ENCODE assay signal across 9 cellular contexts in genomic region chr9:132849168-132849831, GRCh38. TPM values are rescaled to one million over a fixed set of nuclear protein-coding genes. Genes with fewer than 3 reads are reported as not detected.
A peak's percentile ranks its signal among the peaks of the same experiment; 100 is the strongest.
DNase-seq lines count a peak whose midpoint lies in the region; ATAC-seq and TF ChIP-seq lines count a peak whose summit lies in the region.
"Had no signal": no experiment of that assay in that cellular context is flagged by ENCODE, and none has a peak within 500 bp of the region (broad histone marks: within the 10 kb centered on the region; RNA-seq: fewer than 3 reads in every experiment).

No MANE protein-coding gene starts in this region.

- peak overlapping the region; percentile 96 for H3K4me2 ChIP-seq in OCI-LY3 (ENCODE audit: low read length)
- H3K4me2 ChIP-seq: smooth muscle cell had no signal

- intact Hi-C loops in dorsolateral prefrontal cortex (cut with DNase I), result no loop called here

- H2AFZ ChIP-seq in OCI-LY3 (ENCODE audit: low read depth, low read length), result peak overlapping the region; percentile 82

- H3K36me3 Mint-ChIP-seq in naive thymus-derived CD8-positive, alpha-beta T cell, result no peaks in the 10 kb centered on the region
- H3K36me3 Mint-ChIP-seq in natural killer cell treated with Interleukin-12 subunit alpha and Interleukin-12 subunit beta and Interleukin-15 and Interleukin-18, amount 100 ng/mL, for 72 hours, result no peaks in the 10 kb centered on the region

- peaks cover 3 to 25% (median 17%) of the 10 kb centered on the region in 4 donors for H3K4me1 Mint-ChIP-seq in naive thymus-derived CD8-positive, alpha-beta T cell
- H3K4me1 Mint-ChIP-seq in natural killer cell treated with Interleukin-12 subunit alpha and Interleukin-12 subunit beta and Interleukin-15 and Interleukin-18, amount 100 ng/mL, for 72 hours (ENCODE audit: low read depth in 2 of 2), result no peaks in the 10 kb centered on the region

- peak; percentile 32 to 51 for ATAC-seq in activated CD4-positive, CD25-positive, alpha-beta regulatory T cell treated with anti-CD3 and anti-CD28 coated beads, Interleukin-2, amount 50 U/mL, for 24 hours
- ATAC-seq in naive thymus-derived CD8-positive, alpha-beta T cell, result peak; percentile 45 to 56
- ATAC-seq in natural killer cell treated with Interleukin-12 subunit alpha and Interleukin-12 subunit beta and Interleukin-15 and Interleukin-18, amount 100 ng/mL, for 72 hours, result no peak
- no peak for ATAC-seq in GM18868 (IDR thresholded peaks at IDR 0.05; ENCODE audit: unreplicated experiment)

- peak overlapping the region in 9 of 10 donors; percentile 26 to 88 (median 79) for H3K27ac Mint-ChIP-seq in naive thymus-derived CD8-positive, alpha-beta T cell
- H3K27ac Mint-ChIP-seq in natural killer cell treated with Interleukin-12 subunit alpha and Interleukin-12 subunit beta and Interleukin-15 and Interleukin-18, amount 100 ng/mL, for 72 hours, result no peak overlapping the region

- H3K9me3 Mint-ChIP-seq in naive thymus-derived CD8-positive, alpha-beta T cell, result no peaks in the 10 kb centered on the region
- no peaks in the 10 kb centered on the region for H3K9me3 Mint-ChIP-seq in natural killer cell treated with Interleukin-12 subunit alpha and Interleukin-12 subunit beta and Interleukin-15 and Interleukin-18, amount 100 ng/mL, for 72 hours

- peak overlapping the region in 9 of 10 donors; percentile 36 to 71 (median 49) for H3K4me3 Mint-ChIP-seq in naive thymus-derived CD8-positive, alpha-beta T cell
- H3K4me3 Mint-ChIP-seq in natural killer cell treated with Interleukin-12 subunit alpha and Interleukin-12 subunit beta and Interleukin-15 and Interleukin-18, amount 100 ng/mL, for 72 hours, result no peak overlapping the region

- POLR2A ChIA-PET in naive thymus-derived CD8-positive, alpha-beta T cell (lab: Charles Lee), result no interaction called here

- no peaks in the 10 kb centered on the region for H3K9me3 ChIP-seq in OCI-LY3 (ENCODE audit: insufficient read depth, low read length)

- H4K20me1 ChIP-seq in OCI-LY3 (ENCODE audit: insufficient read depth, low read length), result no peaks in the 10 kb centered on the region

- H3K9ac ChIP-seq in OCI-LY3 (ENCODE audit: low read length), result peak overlapping the region; percentile 71

- H3K27me3 Mint-ChIP-seq in naive thymus-derived CD8-positive, alpha-beta T cell, result peaks cover 0 to 2% (median 0%) of the 10 kb centered on the region in 5 donors
- H3K27me3 Mint-ChIP-seq in natural killer cell treated with Interleukin-12 subunit alpha and Interleukin-12 subunit beta and Interleukin-15 and Interleukin-18, amount 100 ng/mL, for 72 hours, result peaks cover 0 to 7% of the 10 kb centered on the region in 2 donors

- H3K4me3 ChIP-seq in OCI-LY3 (ENCODE audit: low read length) (peak overlapping the region; percentile 72), dorsolateral prefrontal cortex (peak overlapping the region in 35 of 59 donors; percentile 3 to 55 (median 23))
- H3K4me3 ChIP-seq: smooth muscle cell had no signal

- no peak for DNase-seq in activated CD4-positive, CD25-positive, alpha-beta regulatory T cell (lab: John Stamatoyannopoulos, UW)
- DNase-seq in dorsolateral prefrontal cortex (peak in 2 of 10 donors; percentile 35 to 60), SKM-1 (lab: John Stamatoyannopoulos, UW; ENCODE audit: unreplicated experiment) (no peak)
- peak in 2 of 10 donors; percentile 1 to 23 for DNase-seq in naive thymus-derived CD8-positive, alpha-beta T cell
- DNase-seq in natural killer cell treated with Interleukin-12 subunit alpha and Interleukin-12 subunit beta and Interleukin-15 and Interleukin-18, amount 100 ng/mL, for 72 hours (ENCODE audit: low spot score), result no peak

- no peaks in the 10 kb centered on the region for H3K79me2 ChIP-seq in OCI-LY3 (ENCODE audit: low read length)

- H3K27ac ChIP-seq in OCI-LY3 (ENCODE audit: low read length) (peak overlapping the region; percentile 61), dorsolateral prefrontal cortex (peak overlapping the region in 10 of 59 donors; percentile 1 to 65 (median 29))

- TF ChIP-seq CTCF in OCI-LY3 (IDR thresholded peaks at IDR 0.05; ENCODE audit: low read depth, low read length) (no peak), dorsolateral prefrontal cortex (IDR thresholded peaks at IDR 0.05 in 54 of 56, conservative IDR thresholded peaks at IDR 0.05 in 2 of 56; ENCODE audit: low read depth in 1 of 56, partially characterized antibody in 56 of 56) (no peak)

- peaks cover 21% of the 10 kb centered on the region for H3K4me1 ChIP-seq in OCI-LY3 (ENCODE audit: low read length)

- H3K27me3 ChIP-seq in OCI-LY3 (ENCODE audit: low read depth, low read length) (no peaks in the 10 kb centered on the region), dorsolateral prefrontal cortex (no peaks in the 10 kb centered on the region)

- no peaks in the 10 kb centered on the region for H3K36me3 ChIP-seq in OCI-LY3 (replicated peaks; ENCODE audit: low read depth, low read length)

RNA-seq across cellular contexts. Expression of gene AK8, which starts 28.8 kb away (rescaled TPM):
- 10 to 100 TPM in 1 of 120 experiments, 1 to 10 TPM in 117, under 1 TPM in 2; 0.77 to 10.6 (median 3.3) TPM for total RNA-seq in dorsolateral prefrontal cortex
- not detected for total RNA-seq in naive thymus-derived CD8-positive, alpha-beta T cell
- polyA plus RNA-seq in naive thymus-derived CD8-positive, alpha-beta T cell, result under 1 TPM in 1 of 3 donors, not detected in 2; 0.14 TPM
- total RNA-seq in natural killer cell treated with Interleukin-12 subunit alpha and Interleukin-12 subunit beta and Interleukin-15 and Interleukin-18, amount 100 ng/mL, for 72 hours, result not detected

RNA-seq across cellular contexts. Expression of gene SPACA9, which starts 29.4 kb away (rescaled TPM):
- 10 to 100 TPM in 117 of 120 experiments, 1 to 10 TPM in 3; 8.1 to 22.3 (median 14.5) TPM for total RNA-seq in dorsolateral prefrontal cortex
- total RNA-seq in naive thymus-derived CD8-positive, alpha-beta T cell, result 1 to 10 TPM; 1.9 to 2.2 TPM
- 1 to 10 TPM; 2.3 to 3.1 (median 2.4) TPM for polyA plus RNA-seq in naive thymus-derived CD8-positive, alpha-beta T cell
- 1 to 10 TPM in 1 of 2 donors, under 1 TPM in 1; 0.71 to 1.0 TPM for total RNA-seq in natural killer cell treated with Interleukin-12 subunit alpha and Interleukin-12 subunit beta and Interleukin-15 and Interleukin-18, amount 100 ng/mL, for 72 hours

Comparison
In these comparisons a context has a peak if more than half of its experiments do, and no peak if none do; other contexts are left out.
1. ATAC-seq: peak in activated CD4-positive, CD25-positive, alpha-beta regulatory T cell treated with anti-CD3 and anti-CD28 coated beads, Interleukin-2, amount 50 U/mL, for 24 hours (2 of 2) and naive thymus-derived CD8-positive, alpha-beta T cell (2 of 2); none in natural killer cell treated with Interleukin-12 subunit alpha and Interleukin-12 subunit beta and Interleukin-15 and Interleukin-18, amount 100 ng/mL, for 72 hours (0 of 2) and GM18868 (single experiment).
2. H3K27ac Mint-ChIP-seq: peak in naive thymus-derived CD8-positive, alpha-beta T cell (9 of 10); none in natural killer cell treated with Interleukin-12 subunit alpha and Interleukin-12 subunit beta and Interleukin-15 and Interleukin-18, amount 100 ng/mL, for 72 hours (0 of 2).